Comparison of ENCODE assay signal across 8 cellular contexts in the genomic region with DNA sequence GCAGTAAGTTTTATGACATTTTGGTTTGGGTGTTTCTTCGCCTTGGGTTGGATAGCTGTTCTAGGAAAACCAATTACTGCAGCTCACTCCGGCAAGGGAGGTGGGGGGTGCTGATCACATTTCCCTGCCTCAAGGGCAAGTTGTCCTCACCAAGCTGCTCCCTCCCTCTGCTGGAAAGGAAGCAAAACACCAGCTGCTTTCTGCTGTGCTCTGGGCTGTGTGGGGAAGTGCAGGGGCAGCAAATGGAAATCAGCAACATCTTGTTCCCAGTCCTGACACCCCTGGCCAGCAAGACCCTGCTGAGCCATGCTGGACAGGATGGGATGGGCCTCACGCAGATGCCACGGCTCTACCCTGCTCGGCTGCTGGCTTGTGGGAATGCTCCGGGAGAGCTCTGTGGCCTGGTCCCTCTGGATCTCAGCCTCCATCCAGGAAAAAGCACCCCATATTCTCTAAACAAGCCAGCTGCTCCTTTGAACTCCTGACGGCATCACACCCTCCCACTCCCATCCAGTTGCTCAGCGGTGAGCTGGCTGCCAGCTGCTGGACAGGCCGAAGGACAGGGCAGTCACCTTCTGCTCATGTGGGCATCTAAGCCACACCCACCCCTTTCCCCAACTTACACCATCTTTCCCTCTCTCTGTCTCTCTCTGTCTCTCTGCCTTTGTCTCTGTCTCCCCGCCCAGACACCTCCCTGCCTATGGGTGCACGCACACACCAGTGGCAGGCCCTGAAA. TPM values are rescaled to one million over a fixed set of nuclear protein-coding genes. Genes with fewer than 3 reads are reported as not detected.
DNase-seq lines count a peak whose midpoint lies in the region; ATAC-seq lines count a peak whose summit lies in the region.

No MANE protein-coding gene starts in this region.

- H3K9me3 ChIP-seq in aorta (ENCODE audit: control insufficient read depth, low read length), result no peaks in the 10 kb centered on the region

- intact Hi-C loops in aorta (cut with DNase I), result no loop called here

- no peaks in the 10 kb centered on the region for H3K27me3 ChIP-seq in aorta (ENCODE audit: control insufficient read depth in 1 of 2, insufficient read depth in 2 of 2, low read length in 1 of 2)

- no peak overlapping the region for H3K27ac ChIP-seq in aorta (ENCODE audit: low read depth in 1 of 2, low read length in 2 of 2)

- no peaks in the 10 kb centered on the region for H3K4me1 ChIP-seq in aorta (ENCODE audit: control insufficient read depth in 1 of 2, insufficient read depth in 2 of 2, low read length in 2 of 2)

- peak; percentile 54 for DNase-seq in SIG-M5 treated with dmso at 0.1 percent for 504 hours (lab: John Stamatoyannopoulos, UW; ENCODE audit: unreplicated experiment)
- DNase-seq in SIG-M5 (lab: John Stamatoyannopoulos, UW), result no peak
- peak; percentile 65 for DNase-seq in amniotic epithelial cell (ENCODE audit: low read depth)
- DNase-seq in islet precursor cell, result peak; percentile 85
- DNase-seq in aorta, result no peak

- ATAC-seq in aorta (ENCODE audit: low FRiP score), result peak; percentile 65
- ATAC-seq in HG03159 (IDR thresholded peaks at IDR 0.05; ENCODE audit: unreplicated experiment), result no peak
- no peak for ATAC-seq in GM18519 (IDR thresholded peaks at IDR 0.05; ENCODE audit: low FRiP score, unreplicated experiment)
- ATAC-seq in HG03565 (IDR thresholded peaks at IDR 0.05; ENCODE audit: unreplicated experiment), result no peak

- no peak overlapping the region for H3K4me3 ChIP-seq in aorta (ENCODE audit: low read length in 2 of 2)

- 86% methylated on average over 11 of the region's 11 CpGs for WGBS in aorta, 2 donors

- no peaks in the 10 kb centered on the region for H3K36me3 ChIP-seq in aorta (ENCODE audit: control insufficient read depth in 1 of 2, insufficient read depth in 2 of 2, low read length in 1 of 2)

RNA-seq across cellular contexts. Expression of gene EIF5, which starts 52.4 kb away (rescaled TPM):
- total RNA-seq in aorta, result 100 to 1,000 TPM; 202 to 218 TPM
- 100 to 1,000 TPM in 1 of 2 donors, 10 to 100 TPM in 1; 93.1 to 139 TPM for polyA plus RNA-seq in aorta

Comparison
In these comparisons a context has a peak if more than half of its experiments do, and no peak if none do; other contexts are left out.
1. DNase-seq: peak in SIG-M5 treated with dmso at 0.1 percent for 504 hours (single experiment), amniotic epithelial cell (single experiment) and islet precursor cell (single experiment); none in SIG-M5 (single experiment) and aorta (0 of 2).